ENCODE assay signal across 22 cellular contexts in genomic region chr9:37446401-37446800, GRCh38. TPM values are rescaled to one million over a fixed set of nuclear protein-coding genes. Genes with fewer than 3 reads are reported as not detected.
DNase-seq lines count a peak whose midpoint lies in the region; ATAC-seq and TF ChIP-seq lines count a peak whose summit lies in the region.
"Had no signal": no experiment of that assay in that cellular context is flagged by ENCODE, and none has a peak within 500 bp of the region (broad histone marks: within the 10 kb centered on the region; RNA-seq: fewer than 3 reads in every experiment).

No MANE protein-coding gene starts in this region.

- H3K36me3 ChIP-seq in A673 (ENCODE audit: insufficient read depth, low read length, poor library complexity, severe bottlenecking): peaks cover 13% of the 10 kb centered on the region
- H3K36me3 ChIP-seq in adipocyte (ENCODE audit: control insufficient read depth, insufficient read depth, low read length, severe bottlenecking): peaks cover 35% of the 10 kb centered on the region

- H3K27me3 ChIP-seq in A673 (replicated peaks; ENCODE audit: insufficient read depth, low read depth, low read length, poor library complexity) (no peaks in the 10 kb centered on the region), adipocyte (replicated peaks; ENCODE audit: control insufficient read depth, insufficient read depth, low read length) (no peaks in the 10 kb centered on the region)
- H3K27me3 ChIP-seq: gastrocnemius medialis, hepatocyte had no signal

- intact Hi-C loops in A673 (cut with micrococcal nuclease; ENCODE audit: unreplicated experiment): no loop called here

- no peak for ATAC-seq in GM19395 (IDR thresholded peaks at IDR 0.05; ENCODE audit: unreplicated experiment)
- ATAC-seq: effector memory CD8-positive, alpha-beta T cell; gastrocnemius medialis; Right ventricle myocardium inferior had no signal

- peaks cover 30% of the 10 kb centered on the region for H3K36me3 Mint-ChIP-seq in HFFc6 (ENCODE audit: low read depth)
- H3K36me3 Mint-ChIP-seq in mesothelial cell of epicardium: peaks cover 13% of the 10 kb centered on the region

- POLR2A ChIA-PET in A673 (lab: Charles Lee; ENCODE audit: low non-redundant PET): no interaction called here

- no peak overlapping the region for H3K4me3 Mint-ChIP-seq in HFFc6
- H3K4me3 Mint-ChIP-seq in mesothelial cell of epicardium: no peak overlapping the region
- H3K4me3 Mint-ChIP-seq: activated naive CD4-positive, alpha-beta T cell treated with anti-CD3 and anti-CD28 coated beads, Interleukin-2, amount 50 U/mL, for 24 hours; effector memory CD8-positive, alpha-beta T cell; immature natural killer cell had no signal

- peaks cover 26% of the 10 kb centered on the region for H3K4me1 ChIP-seq in A673 (ENCODE audit: insufficient read depth, low read length, poor library complexity, severe bottlenecking)
- H3K4me1 ChIP-seq in adipocyte (ENCODE audit: control insufficient read depth, insufficient read depth, low read length): peaks cover 4% of the 10 kb centered on the region

- H3K9me3 ChIP-seq in A673 (ENCODE audit: low read depth, low read length, poor library complexity, severe bottlenecking) (no peaks in the 10 kb centered on the region), adipocyte (ENCODE audit: control insufficient read depth, low read length) (no peaks in the 10 kb centered on the region)
- H3K9me3 ChIP-seq: gastrocnemius medialis had no signal

- H3K27ac Mint-ChIP-seq in HFFc6: peak overlapping the region; percentile 75; the same call in 1 of the 2 replicates
- H3K27ac Mint-ChIP-seq in mesothelial cell of epicardium: peak overlapping the region; percentile 45
- H3K27ac Mint-ChIP-seq: activated naive CD4-positive, alpha-beta T cell treated with anti-CD3 and anti-CD28 coated beads, Interleukin-2, amount 50 U/mL, for 24 hours had no signal

- CTCF ChIA-PET in A673 (lab: Charles Lee): no interaction called here

- H3K4me3 ChIP-seq in A673 (ENCODE audit: low read depth, low read length, poor library complexity, severe bottlenecking) (no peak overlapping the region), adipocyte (ENCODE audit: low read length) (no peak overlapping the region)
- H3K4me3 ChIP-seq: gastrocnemius medialis, hepatocyte had no signal

- H3K9ac ChIP-seq in adipocyte (ENCODE audit: low read length): no peak overlapping the region

- H3K27ac ChIP-seq in A673 (ENCODE audit: low read depth, low read length, poor library complexity, severe bottlenecking): peak overlapping the region; percentile 46
- H3K27ac ChIP-seq: C4-2B, gastrocnemius medialis, hepatocyte had no signal

- H3K27me3 Mint-ChIP-seq in HFFc6 (ENCODE audit: insufficient read depth): no peaks in the 10 kb centered on the region; the same call in none of the 2 replicates
- H3K27me3 Mint-ChIP-seq in mesothelial cell of epicardium (ENCODE audit: low read depth): no peaks in the 10 kb centered on the region
- H3K27me3 Mint-ChIP-seq: activated naive CD4-positive, alpha-beta T cell treated with anti-CD3 and anti-CD28 coated beads, Interleukin-2, amount 50 U/mL, for 24 hours; effector memory CD8-positive, alpha-beta T cell had no signal

- no peak for DNase-seq in A673 (ENCODE audit: low spot score)
- DNase-seq in HFFc6: no peak
- DNase-seq in adipocyte (ENCODE audit: low read depth): peak; percentile 15
- no peak for DNase-seq in mesothelial cell of epicardium (ENCODE audit: low spot score in 2 of 2, unreplicated experiment in 2 of 2)
- DNase-seq in activated CD8-positive, alpha-beta memory T cell treated with anti-CD3 and anti-CD28 coated beads, Interleukin-2, amount 50 U/mL, for 4 hours: no peak
- DNase-seq in activated effector memory CD4-positive, alpha-beta T cell treated with Interleukin-2 at 50 U/mL for 16 hours: no peak
- no peak for DNase-seq in dermis blood vessel endothelial cell
- DNase-seq: activated CD4-positive, alpha-beta T cell treated with anti-CD3 and anti-CD28 coated beads for 4 hours; aorta; cerebellar nuclear complex; effector memory CD8-positive, alpha-beta T cell; gastrocnemius medialis; HCEC 1CT; immature natural killer cell; NCI-H1092; NCI-H187 treated with DMSO at 0.1 percent for 48 hours; occipital lobe had no signal

- H3K9me3 Mint-ChIP-seq in HFFc6 (no peaks in the 10 kb centered on the region), mesothelial cell of epicardium (no peaks in the 10 kb centered on the region)
- H3K9me3 Mint-ChIP-seq: activated naive CD4-positive, alpha-beta T cell treated with anti-CD3 and anti-CD28 coated beads, Interleukin-2, amount 50 U/mL, for 24 hours; effector memory CD8-positive, alpha-beta T cell; immature natural killer cell had no signal

- H3K4me1 Mint-ChIP-seq in HFFc6 (ENCODE audit: low read depth): peaks cover 33% of the 10 kb centered on the region
- peaks cover 5% of the 10 kb centered on the region for H3K4me1 Mint-ChIP-seq in mesothelial cell of epicardium

- BruUV-seq in A673 (replicated peaks; lab: Mats Ljungman, UMichigan): no TSS peak

- TF ChIP-seq CTCF in A673 (conservative IDR thresholded peaks at IDR 0.05; ENCODE audit: low read depth, low read length): no peak
- no peak for TF ChIP-seq CTCF in HFFc6 (IDR thresholded peaks at IDR 0.05)
- TF ChIP-seq CTCF in mesothelial cell of epicardium (IDR thresholded peaks at IDR 0.05; ENCODE audit: unreplicated experiment): no peak

RNA-seq across cellular contexts. Expression of gene ZBTB5, which starts 18.8 kb away (rescaled TPM):
- 17.2 and 18.0 TPM in 2 replicates for total RNA-seq in A673 (2021)
- total RNA-seq in HFFc6 (2021; fragmentation: NEBNext Ultra II Directional; extraction: Animal tissue kit (Norgen Biotek cat#: 25700)): 1 to 10 TPM; 4.6 to 5.9 (median 5.3) TPM
- 34.2 to 35.3 TPM (median 35.2 TPM) in 3 replicates for total RNA-seq in mesothelial cell of epicardium
- total RNA-seq in dermis blood vessel endothelial cell: 13.1 and 14.4 TPM in 2 replicates

RNA-seq across cellular contexts. Expression of gene GRHPR, which starts 23.9 kb away (rescaled TPM):
- total RNA-seq in A673 (2021): 102 and 118 TPM in 2 replicates
- 100 to 1,000 TPM; 106 to 116 (median 111) TPM for total RNA-seq in HFFc6 (2021; fragmentation: NEBNext Ultra II Directional; extraction: Animal tissue kit (Norgen Biotek cat#: 25700))
- total RNA-seq in mesothelial cell of epicardium: 99.5 to 106 TPM (median 102 TPM) in 3 replicates
- 113 and 174 TPM in 2 replicates for total RNA-seq in dermis blood vessel endothelial cell

RNA-seq across cellular contexts. Expression of gene POLR1E, which starts 39.3 kb away (rescaled TPM):
- 55.1 and 68.8 TPM in 2 replicates for total RNA-seq in A673 (2021)
- 10 to 100 TPM; 31.0 to 38.5 (median 33.7) TPM for total RNA-seq in HFFc6 (2021; fragmentation: NEBNext Ultra II Directional; extraction: Animal tissue kit (Norgen Biotek cat#: 25700))
- total RNA-seq in mesothelial cell of epicardium: 24.9 to 27.3 TPM (median 26.1 TPM) in 3 replicates
- total RNA-seq in dermis blood vessel endothelial cell: 11.9 and 16.4 TPM in 2 replicates
